In genomic region chr2:100691846-100692245, GRCh38 we compare ENCODE assay signal across 16 cellular contexts.
DNase-seq lines count a peak whose midpoint lies in the region; ATAC-seq and TF ChIP-seq lines count a peak whose summit lies in the region.
"Had no signal": no experiment of that assay in that cellular context is flagged by ENCODE, and none has a peak within 500 bp of the region (broad histone marks: within the 10 kb centered on the region; RNA-seq: fewer than 3 reads in every experiment).

No MANE protein-coding gene starts in this region.

- H3K4me1 Mint-ChIP-seq in osteocyte (ENCODE audit: unreplicated experiment): peaks cover 1% of the 10 kb centered on the region

- peaks cover 35% of the 10 kb centered on the region for H3K27me3 Mint-ChIP-seq in osteocyte (ENCODE audit: unreplicated experiment)

- ATAC-seq in GM18907 (IDR thresholded peaks at IDR 0.05; ENCODE audit: unreplicated experiment): no peak
- ATAC-seq: HCT116 had no signal

- peaks cover 24% of the 10 kb centered on the region for H3K9me3 Mint-ChIP-seq in osteocyte (ENCODE audit: unreplicated experiment)

- no peak overlapping the region for H3K4me3 Mint-ChIP-seq in osteocyte (ENCODE audit: unreplicated experiment)
- H3K4me3 Mint-ChIP-seq: CD4-positive, alpha-beta memory T cell; H9 had no signal

- peak; percentile 10 for DNase-seq in COLO829 (ENCODE audit: low spot score)
- DNase-seq in coronary artery (ENCODE audit: low spot score): peak; percentile 47
- DNase-seq in foreskin melanocyte: peak; percentile 2
- peak; percentile 17 for DNase-seq in osteocyte (ENCODE audit: extremely low spot score, unreplicated experiment)
- no peak for DNase-seq in ureter (ENCODE audit: low spot score)
- DNase-seq in dermis blood vessel endothelial cell: no peak
- DNase-seq in SHP77 (lab: John Stamatoyannopoulos, UW): no peak
- DNase-seq: C1 segment of cervical spinal cord; Caco-2; CD4-positive, alpha-beta memory T cell; DMS153; DND-41; GM23248; H9 had no signal

- H3K4me3 ChIP-seq in coronary artery: no peak overlapping the region
- H3K4me3 ChIP-seq: GM23248 had no signal

- H3K36me3 Mint-ChIP-seq in osteocyte (ENCODE audit: unreplicated experiment): peaks cover 4% of the 10 kb centered on the region

- TF ChIP-seq CTCF in coronary artery (IDR thresholded peaks at IDR 0.05) (no peak), osteocyte (IDR thresholded peaks at IDR 0.05) (no peak)

- H3K27ac ChIP-seq in coronary artery: no peak overlapping the region
- H3K27ac ChIP-seq: GM23248 had no signal

- H3K27ac Mint-ChIP-seq in osteocyte (ENCODE audit: unreplicated experiment): no peak overlapping the region

Comparison
In these comparisons a context has a peak if more than half of its experiments do, and no peak if none do; other contexts are left out.
1. DNase-seq: peak in COLO829 (single experiment), coronary artery (single experiment), foreskin melanocyte (single experiment) and osteocyte (single experiment); none in ureter (single experiment), dermis blood vessel endothelial cell (single experiment) and SHP77 (0 of 2).